28 cellular contexts compared by ENCODE assay signal in genomic region chr22:19593991-19594569, GRCh38.
"Had no signal": no experiment of that assay in that cellular context is flagged by ENCODE, and none has a peak within 500 bp of the region (broad histone marks: within the 10 kb centered on the region; RNA-seq: fewer than 3 reads in every experiment).

No MANE protein-coding gene starts in this region.

- H3K4me1 ChIP-seq: ascending aorta, body of pancreas had no signal

- ATAC-seq: activated CD8-positive, alpha-beta T cell treated with anti-CD3 and anti-CD28 coated beads for 36 hours; activated naive CD4-positive, alpha-beta T cell treated with anti-CD3 and anti-CD28 coated beads, Interleukin-2, amount 50 U/mL, for 72 hours; activated naive CD8-positive, alpha-beta T cell treated with anti-CD3 and anti-CD28 coated beads, Interleukin-2, amount 50 U/mL, for 24 hours; body of pancreas; Panc1; Right ventricle myocardium inferior had no signal

- H3K9me3 Mint-ChIP-seq: activated CD8-positive, alpha-beta T cell treated with anti-CD3 and anti-CD28 coated beads for 36 hours; activated naive CD8-positive, alpha-beta T cell treated with anti-CD3 and anti-CD28 coated beads, Interleukin-2, amount 50 U/mL, for 24 hours; activated T-helper 1 cell treated with anti-CD3 and anti-CD28 coated beads, Interleukin-12 subunit alpha, Interleukin-12 subunit beta, Interleukin-2, Interleukin-4 antibody, amounts not matched to agents 30 ng/mL and 10 ng/mL and 1 ng/mL, durations not matched to agents 14 hours and 24 hours and 36 hours; central memory CD8-positive, alpha-beta T cell had no signal

- H3K27me3 Mint-ChIP-seq: activated CD8-positive, alpha-beta T cell treated with anti-CD3 and anti-CD28 coated beads for 36 hours had no signal

- H3K27ac ChIP-seq: ascending aorta, body of pancreas, SK-N-MC, VCaP had no signal

- H3K36me3 Mint-ChIP-seq: activated naive CD4-positive, alpha-beta T cell treated with anti-CD3 and anti-CD28 coated beads, Interleukin-2, amount 50 U/mL, for 72 hours had no signal

- H3K4me3 Mint-ChIP-seq: activated CD8-positive, alpha-beta T cell treated with anti-CD3 and anti-CD28 coated beads for 36 hours; activated naive CD8-positive, alpha-beta T cell treated with anti-CD3 and anti-CD28 coated beads, Interleukin-2, amount 50 U/mL, for 24 hours; activated T-helper 1 cell treated with anti-CD3 and anti-CD28 coated beads, Interleukin-12 subunit alpha, Interleukin-12 subunit beta, Interleukin-2, Interleukin-4 antibody, amounts not matched to agents 30 ng/mL and 10 ng/mL and 1 ng/mL, durations not matched to agents 14 hours and 24 hours and 36 hours; central memory CD8-positive, alpha-beta T cell had no signal

- DNase-seq: activated CD4-positive, CD25-positive, alpha-beta regulatory T cell; activated CD8-positive, alpha-beta memory T cell treated with anti-CD3 and anti-CD28 coated beads, Interleukin-2, amount 50 U/mL, for 48 hours; activated CD8-positive, alpha-beta T cell treated with anti-CD3 and anti-CD28 coated beads for 36 hours; activated effector memory CD4-positive, alpha-beta T cell treated with Interleukin-2 at 50 U/mL for 16 hours; activated naive CD8-positive, alpha-beta T cell treated with anti-CD3 and anti-CD28 coated beads, Interleukin-2, amount 50 U/mL, for 24 hours; activated T-cell treated with anti-CD3 and anti-CD28 coated beads, Interleukin-2, amount 50 U/mL, for 1 hour; amniotic stem cell; body of pancreas; MG63; MV-4-11; NCI-H1105; NCI-H1436; NCI-H1694 treated with DMSO at 0.1 percent for 48 hours; NCI-H2081; NCI-H510A treated with DMSO at 0.1 percent for 48 hours; NCI-H69; NK-92 treated with Interleukin-12 subunit alpha and Interleukin-12 subunit beta, amount 100 ng/mL, for 24 hours; OCI-M1; RPMI8226; T-helper 1 cell had no signal

- H3K27ac Mint-ChIP-seq: activated CD8-positive, alpha-beta T cell treated with anti-CD3 and anti-CD28 coated beads for 36 hours; activated naive CD8-positive, alpha-beta T cell treated with anti-CD3 and anti-CD28 coated beads, Interleukin-2, amount 50 U/mL, for 24 hours; activated T-helper 1 cell treated with anti-CD3 and anti-CD28 coated beads, Interleukin-12 subunit alpha, Interleukin-12 subunit beta, Interleukin-2, Interleukin-4 antibody, amounts not matched to agents 30 ng/mL and 10 ng/mL and 1 ng/mL, durations not matched to agents 14 hours and 24 hours and 36 hours had no signal

- H3K9me3 ChIP-seq: ascending aorta, body of pancreas, MG63 had no signal

- H3K36me3 ChIP-seq: ascending aorta, MG63 had no signal

- H3K4me3 ChIP-seq: ascending aorta, body of pancreas, MG63, SK-N-MC had no signal

- H3K27me3 ChIP-seq: ascending aorta, body of pancreas, MG63 had no signal
